8 cellular contexts compared by ENCODE assay signal in the genomic region with DNA sequence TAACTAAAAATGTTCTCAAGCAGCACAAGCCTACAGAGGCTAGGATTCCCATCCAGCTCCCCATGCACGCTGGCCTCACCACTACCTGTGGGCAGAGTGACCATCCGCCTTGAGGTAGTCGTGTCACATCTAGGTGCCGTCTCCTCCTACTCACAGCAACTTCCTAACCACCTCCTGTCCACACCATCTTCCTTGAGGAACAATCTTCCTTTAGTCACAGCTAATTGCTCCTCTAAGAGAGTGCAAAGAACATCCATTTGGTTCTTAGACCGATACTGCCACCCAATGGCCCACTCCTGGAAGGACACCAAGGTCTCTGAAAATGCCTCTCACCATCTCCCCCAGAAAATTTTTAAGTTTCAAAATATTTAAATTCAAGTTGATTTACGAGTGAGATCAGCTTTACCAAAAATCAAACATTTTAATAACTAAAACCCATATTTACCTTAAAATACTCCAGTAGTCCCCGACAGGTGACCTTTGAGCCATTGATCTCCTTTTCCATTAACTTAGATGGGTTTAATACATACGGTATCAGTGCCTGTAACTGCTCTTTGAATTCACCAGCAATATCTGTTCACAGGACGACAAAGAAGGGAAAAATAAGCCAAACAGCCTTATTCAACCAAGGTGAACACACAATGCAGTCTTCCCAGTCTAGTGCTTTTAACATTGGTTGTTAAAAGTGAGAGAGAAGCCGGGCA. TPM values are rescaled to one million over a fixed set of nuclear protein-coding genes. Genes with fewer than 3 reads are reported as not detected.
A peak's percentile ranks its signal among the peaks of the same experiment; 100 is the strongest.
DNase-seq lines count a peak whose midpoint lies in the region; ATAC-seq, FAIRE-seq and TF ChIP-seq lines count a peak whose summit lies in the region.

No MANE protein-coding gene starts in this region.

- no peaks in the 10 kb centered on the region for H3K27me3 Mint-ChIP-seq in activated B cell treated with CpG ODN at 0.5 μM for 24 hours

- ATAC-seq in activated B cell treated with CpG ODN at 0.5 μM for 24 hours (ENCODE audit: low read depth): peak; percentile 72
- ATAC-seq in GM18858 (IDR thresholded peaks at IDR 0.05; ENCODE audit: unreplicated experiment): no peak

- H3K36me3 ChIP-seq in bronchial epithelial cell (ENCODE audit: control insufficient read depth, insufficient read depth, low read length): peaks cover 13% of the 10 kb centered on the region

- CTCF ChIA-PET in activated B cell treated with CpG ODN at 0.5 μM for 24 hours (lab: Charles Lee): interaction anchor here (1.0 to 7.1 kb wide), 5 partner anchors 9 to 601 kb away, joined by 3 to 148 read pairs (median 4); no protein-coding TSS in a partner anchor

- DNase-seq in NCI-H1417 (lab: John Stamatoyannopoulos, UW): peak; percentile 18 to 65 (median 63)
- DNase-seq in NCI-H1417 treated with DMSO at 0.1 percent for 48 hours (lab: John Stamatoyannopoulos, UW): no peak
- DNase-seq in NCI-H1694 treated with DMSO at 0.1 percent for 48 hours (lab: John Stamatoyannopoulos, UW): peak; percentile 62
- DNase-seq in activated B cell treated with CpG ODN at 0.5 μM for 24 hours: peak; percentile 23
- DNase-seq in bronchial epithelial cell (ENCODE audit: low read depth): peak; percentile 34
- peak; percentile 69 for DNase-seq in kidney glomerular epithelial cell (lab: John Stamatoyannopoulos, UW)
- peak; percentile 49 for DNase-seq in stimulated activated CD4-positive, alpha-beta T cell treated with anti-CD3 and anti-CD28 coated beads, Interleukin-2, amount 100 ng/mL, for 4 hours (ENCODE audit: low read depth)

- no peak overlapping the region for H3K4me3 Mint-ChIP-seq in activated B cell treated with CpG ODN at 0.5 μM for 24 hours

- intact Hi-C loops in activated B cell treated with CpG ODN at 0.5 μM for 24 hours (cut with micrococcal nuclease): loop anchor here (1.0 to 10.0 kb wide), 4 partner anchors 158 to 731 kb away; no protein-coding TSS in a partner anchor

- H3K4me3 ChIP-seq in bronchial epithelial cell (ENCODE audit: low read depth, low read length): no peak overlapping the region

- H3K27me3 ChIP-seq in bronchial epithelial cell (ENCODE audit: control insufficient read depth, insufficient read depth, low read length): no peaks in the 10 kb centered on the region

- no peak overlapping the region for H3K27ac Mint-ChIP-seq in activated B cell treated with CpG ODN at 0.5 μM for 24 hours

- H3K9me3 Mint-ChIP-seq in activated B cell treated with CpG ODN at 0.5 μM for 24 hours: no peaks in the 10 kb centered on the region

- H3K36me3 Mint-ChIP-seq in activated B cell treated with CpG ODN at 0.5 μM for 24 hours (ENCODE audit: low read depth): peaks cover 51% of the 10 kb centered on the region

- no peak for FAIRE-seq in bronchial epithelial cell (lab: Jason Lieb, UNC)

- TF ChIP-seq CTCF in activated B cell treated with CpG ODN at 0.5 μM for 24 hours (IDR thresholded peaks at IDR 0.05): no peak
- TF ChIP-seq CTCF in bronchial epithelial cell (IDR thresholded peaks at IDR 0.05; ENCODE audit: insufficient read depth, low read length, severe bottlenecking): peak; percentile 71

- peaks cover 9% of the 10 kb centered on the region for H3K4me1 Mint-ChIP-seq in activated B cell treated with CpG ODN at 0.5 μM for 24 hours

- POLR2A ChIA-PET in activated B cell treated with CpG ODN at 0.5 μM for 24 hours (lab: Charles Lee): interaction anchor here (1.0 kb wide), 1 partner anchor 157 kb away, joined by 4 read pairs; no protein-coding TSS in a partner anchor

RNA-seq across cellular contexts. Expression of a gene that starts 21.7 kb away (rescaled TPM):
- 0.82 and 1.2 TPM in 2 replicates for total RNA-seq in activated B cell treated with CpG ODN at 0.5 μM for 24 hours
- total RNA-seq in bronchial epithelial cell: 0.51 and 2.1 TPM in 2 replicates

RNA-seq across cellular contexts. Expression of a gene that starts 35.3 kb away (rescaled TPM):
- total RNA-seq in activated B cell treated with CpG ODN at 0.5 μM for 24 hours (31.8 and 32.9 TPM in 2 replicates), bronchial epithelial cell (63.7 and 81.0 TPM in 2 replicates)

RNA-seq across cellular contexts. Expression of a gene that starts 45.4 kb away (rescaled TPM):
- total RNA-seq in activated B cell treated with CpG ODN at 0.5 μM for 24 hours (16.2 and 18.5 TPM in 2 replicates), bronchial epithelial cell (29.0 and 38.5 TPM in 2 replicates)
